In genomic region chr1:65623895-65624294, GRCh38 we compare ENCODE assay signal across 22 cellular contexts.
DNase-seq lines count a peak whose midpoint lies in the region; ATAC-seq and TF ChIP-seq lines count a peak whose summit lies in the region.
"Had no signal": no experiment of that assay in that cellular context is flagged by ENCODE, and none has a peak within 500 bp of the region (broad histone marks: within the 10 kb centered on the region; RNA-seq: fewer than 3 reads in every experiment).

No MANE protein-coding gene starts in this region.

- H3K36me3 Mint-ChIP-seq in activated T-cell treated with anti-CD3 and anti-CD28 coated beads, Interleukin-2, amount 50 U/mL, for 72 hours (ENCODE audit: insufficient read depth in 2 of 2): no peaks in the 10 kb centered on the region
- H3K36me3 Mint-ChIP-seq: CD4-positive, CD25-positive, alpha-beta regulatory T cell had no signal

- H3K79me2 ChIP-seq in Loucy (ENCODE audit: insufficient read depth, low read length) (no peaks in the 10 kb centered on the region), smooth muscle cell (ENCODE audit: low read depth) (no peaks in the 10 kb centered on the region)

- no peak overlapping the region for H3K9ac ChIP-seq in Loucy (ENCODE audit: low read depth, low read length, poor library complexity, severe bottlenecking)
- H3K9ac ChIP-seq in smooth muscle cell (ENCODE audit: low read depth): no peak overlapping the region
- H3K9ac ChIP-seq: KMS-11 had no signal

- no peak overlapping the region for H3K4me2 ChIP-seq in Loucy (ENCODE audit: low read depth, low read length, poor library complexity, severe bottlenecking)
- no peak overlapping the region for H3K4me2 ChIP-seq in smooth muscle cell
- H3K4me2 ChIP-seq: A549, GM23338, KMS-11 had no signal

- no peak overlapping the region for H2AFZ ChIP-seq in Loucy (ENCODE audit: low read length)
- no peak overlapping the region for H2AFZ ChIP-seq in smooth muscle cell (ENCODE audit: low read depth)
- H2AFZ ChIP-seq: GM23338 had no signal

- H3K27ac ChIP-seq in smooth muscle cell (ENCODE audit: low read depth): no peak overlapping the region
- H3K27ac ChIP-seq: A549, KMS-11, Peyer's patch, SK-N-MC had no signal

- peak; percentile 26 for TF ChIP-seq CTCF in Loucy (conservative IDR thresholded peaks at IDR 0.05; ENCODE audit: low read length)
- peak; percentile 24 for TF ChIP-seq CTCF in fibroblast of pulmonary artery (IDR thresholded peaks at IDR 0.05; ENCODE audit: low read length, missing control alignments)
- TF ChIP-seq CTCF in smooth muscle cell (IDR thresholded peaks at IDR 0.05; ENCODE audit: borderline replicate concordance, insufficient read depth, poor library complexity, severe bottlenecking): peak; percentile 2

- no peaks in the 10 kb centered on the region for H3K27me3 Mint-ChIP-seq in activated T-cell treated with anti-CD3 and anti-CD28 coated beads, Interleukin-2, amount 50 U/mL, for 72 hours (ENCODE audit: low read depth)
- H3K27me3 Mint-ChIP-seq: CD4-positive, CD25-positive, alpha-beta regulatory T cell had no signal

- no peaks in the 10 kb centered on the region for H3K36me3 ChIP-seq in Loucy (ENCODE audit: insufficient read depth, low read length)
- no peaks in the 10 kb centered on the region for H3K36me3 ChIP-seq in smooth muscle cell (ENCODE audit: low read depth)
- H3K36me3 ChIP-seq: Peyer's patch had no signal

- H3K9me3 ChIP-seq in Loucy (ENCODE audit: insufficient read depth, low read depth, low read length): no peaks in the 10 kb centered on the region
- no peaks in the 10 kb centered on the region for H3K9me3 ChIP-seq in smooth muscle cell (replicated peaks; ENCODE audit: low read depth)
- H3K9me3 ChIP-seq: A549, Peyer's patch had no signal

- 92% methylated on average over 1 of the region's 1 CpG for WGBS in smooth muscle cell (ENCODE audit: low lambda C conversion rate)

- no peaks in the 10 kb centered on the region for H3K4me1 Mint-ChIP-seq in activated T-cell treated with anti-CD3 and anti-CD28 coated beads, Interleukin-2, amount 50 U/mL, for 72 hours (ENCODE audit: low read depth)
- H3K4me1 Mint-ChIP-seq: CD4-positive, CD25-positive, alpha-beta regulatory T cell had no signal

- H3K4me3 ChIP-seq in Loucy (ENCODE audit: low read length, poor library complexity, severe bottlenecking) (no peak overlapping the region), fibroblast of pulmonary artery (replicated peaks; ENCODE audit: low read depth, low read length) (no peak overlapping the region), smooth muscle cell (no peak overlapping the region)
- H3K4me3 ChIP-seq: A549, GM12878, GM23338, Peyer's patch, SK-N-MC had no signal

- H3K9me2 ChIP-seq in Loucy (replicated peaks; ENCODE audit: low read depth, low read length): no peaks in the 10 kb centered on the region

- H4K20me1 ChIP-seq in Loucy (ENCODE audit: insufficient read depth, low read length, poor library complexity, severe bottlenecking): no peaks in the 10 kb centered on the region
- no peaks in the 10 kb centered on the region for H4K20me1 ChIP-seq in smooth muscle cell (ENCODE audit: low read depth)

- DNase-seq in activated T-cell treated with anti-CD3 and anti-CD28 coated beads, Interleukin-2, amount 50 U/mL, for 72 hours: no peak
- no peak for DNase-seq in activated T-cell treated with anti-CD3 and anti-CD28 coated beads, Interleukin-2, amount 50 U/mL, for 1 hour
- DNase-seq in fibroblast of pulmonary artery (ENCODE audit: low read depth) (peak; percentile 16), smooth muscle cell (lab: John Stamatoyannopoulos, UW; ENCODE audit: unreplicated experiment) (no peak), OCI-M2 (lab: John Stamatoyannopoulos, UW; ENCODE audit: unreplicated experiment) (no peak), D341Med (ENCODE audit: low spot score) (no peak), DMS 273 treated with DMSO at 0.1 percent for 48 hours (lab: John Stamatoyannopoulos, UW) (no peak)
- DNase-seq: CD4-positive, CD25-positive, alpha-beta regulatory T cell; NCI-H1048; NCI-H146; NCI-H2081; NCI-H2227 treated with DMSO at 0.1 percent for 48 hours; NCI-H524; Peyer's patch had no signal

- H3K27me3 ChIP-seq in Loucy (ENCODE audit: insufficient read depth, low read length, poor library complexity, severe bottlenecking) (no peaks in the 10 kb centered on the region), smooth muscle cell (ENCODE audit: low read depth) (no peaks in the 10 kb centered on the region)
- H3K27me3 ChIP-seq: Peyer's patch had no signal

- 0 out of 2 replicates have a peak, but pooled peaks cover 2% of the 10 kb centered on the region for H3F3A ChIP-seq in Loucy (ENCODE audit: low read depth)
- no peaks in the 10 kb centered on the region for H3F3A ChIP-seq in smooth muscle cell (ENCODE audit: low read depth)

- no peaks in the 10 kb centered on the region for H3K9me3 Mint-ChIP-seq in activated T-cell treated with anti-CD3 and anti-CD28 coated beads, Interleukin-2, amount 50 U/mL, for 72 hours
- H3K9me3 Mint-ChIP-seq: GM23338 had no signal

- no peak overlapping the region for H3K4me3 Mint-ChIP-seq in activated T-cell treated with anti-CD3 and anti-CD28 coated beads, Interleukin-2, amount 50 U/mL, for 72 hours
- H3K4me3 Mint-ChIP-seq: CD4-positive, CD25-positive, alpha-beta regulatory T cell; GM23338 had no signal

- H3K27ac Mint-ChIP-seq in activated T-cell treated with anti-CD3 and anti-CD28 coated beads, Interleukin-2, amount 50 U/mL, for 72 hours: peak overlapping the region; percentile 54
- H3K27ac Mint-ChIP-seq: CD4-positive, CD25-positive, alpha-beta regulatory T cell; GM23338 had no signal

- peaks cover 11% of the 10 kb centered on the region for H3K4me1 ChIP-seq in Loucy (ENCODE audit: insufficient read depth, low read length, poor library complexity, severe bottlenecking)
- no peaks in the 10 kb centered on the region for H3K4me1 ChIP-seq in smooth muscle cell (ENCODE audit: low read depth)
- H3K4me1 ChIP-seq: A549, Peyer's patch had no signal

- no peak for ATAC-seq in activated T-cell treated with anti-CD3 and anti-CD28 coated beads, Interleukin-2, amount 50 U/mL, for 72 hours (replicated peaks in 1 of 2)
- ATAC-seq: A549, GM12878, GM23338, HepG2, Right ventricle myocardium inferior had no signal
